ENCODE assay signal across 24 cellular contexts in genomic region chr2:215274829-215275228, GRCh38.
"Had no signal": no experiment of that assay in that cellular context is flagged by ENCODE, and none has a peak within 500 bp of the region (broad histone marks: within the 10 kb centered on the region; RNA-seq: fewer than 3 reads in every experiment).

No MANE protein-coding gene starts in this region.

- DNase-seq: effector memory CD8-positive, alpha-beta T cell; esophagus squamous epithelium; foreskin fibroblast; glutamatergic neuron; immature natural killer cell; left ventricle myocardium inferior; lower lobe of right lung; midbrain; occipital lobe; pancreas; psoas muscle; retina; spleen; stimulated activated CD4-positive, alpha-beta T cell treated with anti-CD3 and anti-CD28 coated beads, Interleukin-15, amount 100 ng/mL, for 24 hours; stimulated activated CD4-positive, alpha-beta T cell treated with anti-CD3 and anti-CD28 coated beads, Interleukin-1b, Interleukin-23, amount 100 ng/mL, for 48 hours; stimulated activated CD4-positive, alpha-beta T cell treated with anti-CD3 and anti-CD28 coated beads, Interleukin-4, amount 100 ng/mL, for 24 hours; tibial artery had no signal

- H3K36me3 Mint-ChIP-seq: immature natural killer cell; memory B cell; natural killer cell treated with Interleukin-12 subunit alpha and Interleukin-12 subunit beta and Interleukin-15 and Interleukin-18, amount 100 ng/mL, for 72 hours; stimulated activated memory B cell treated with anti-CD40 and anti-IgM and Interleukin-4, amounts not matched to agents 10 μg/mL and 1 μg/mL and 100 μg/mL, for 72 hours had no signal

- H3K4me3 ChIP-seq: esophagus squamous epithelium, gastroesophageal sphincter, left ventricle myocardium inferior, lower lobe of right lung, pancreas, psoas muscle, spleen, tibial artery had no signal

- H3K27ac Mint-ChIP-seq: effector memory CD8-positive, alpha-beta T cell; immature natural killer cell; memory B cell; natural killer cell treated with Interleukin-12 subunit alpha and Interleukin-12 subunit beta and Interleukin-15 and Interleukin-18, amount 100 ng/mL, for 72 hours; stimulated activated memory B cell treated with anti-CD40 and anti-IgM and Interleukin-4, amounts not matched to agents 10 μg/mL and 1 μg/mL and 100 μg/mL, for 72 hours; stimulated activated naive CD8-positive, alpha-beta T cell treated with anti-CD3 and anti-CD28 coated beads, Interleukin-15, Interleukin-2, amounts not matched to agents 100 ng/mL and 50 ng/mL, for 24 hours had no signal

- H3K27me3 ChIP-seq: esophagus squamous epithelium, gastroesophageal sphincter, pancreas, spleen, tibial artery had no signal

- H3K4me3 Mint-ChIP-seq: effector memory CD8-positive, alpha-beta T cell; immature natural killer cell; memory B cell; natural killer cell treated with Interleukin-12 subunit alpha and Interleukin-12 subunit beta and Interleukin-15 and Interleukin-18, amount 100 ng/mL, for 72 hours; stimulated activated memory B cell treated with anti-CD40 and anti-IgM and Interleukin-4, amounts not matched to agents 10 μg/mL and 1 μg/mL and 100 μg/mL, for 72 hours; stimulated activated naive CD8-positive, alpha-beta T cell treated with anti-CD3 and anti-CD28 coated beads, Interleukin-15, Interleukin-2, amounts not matched to agents 100 ng/mL and 50 ng/mL, for 24 hours had no signal

- H3K4me1 Mint-ChIP-seq: memory B cell; stimulated activated memory B cell treated with anti-CD40 and anti-IgM and Interleukin-4, amounts not matched to agents 10 μg/mL and 1 μg/mL and 100 μg/mL, for 72 hours had no signal

- H3K27me3 Mint-ChIP-seq: natural killer cell treated with Interleukin-12 subunit alpha and Interleukin-12 subunit beta and Interleukin-15 and Interleukin-18, amount 100 ng/mL, for 72 hours; stimulated activated memory B cell treated with anti-CD40 and anti-IgM and Interleukin-4, amounts not matched to agents 10 μg/mL and 1 μg/mL and 100 μg/mL, for 72 hours; stimulated activated naive CD8-positive, alpha-beta T cell treated with anti-CD3 and anti-CD28 coated beads, Interleukin-15, Interleukin-2, amounts not matched to agents 100 ng/mL and 50 ng/mL, for 24 hours had no signal

- H3K9me3 Mint-ChIP-seq: effector memory CD8-positive, alpha-beta T cell; immature natural killer cell; memory B cell; natural killer cell treated with Interleukin-12 subunit alpha and Interleukin-12 subunit beta and Interleukin-15 and Interleukin-18, amount 100 ng/mL, for 72 hours; stimulated activated memory B cell treated with anti-CD40 and anti-IgM and Interleukin-4, amounts not matched to agents 10 μg/mL and 1 μg/mL and 100 μg/mL, for 72 hours; stimulated activated naive CD8-positive, alpha-beta T cell treated with anti-CD3 and anti-CD28 coated beads, Interleukin-15, Interleukin-2, amounts not matched to agents 100 ng/mL and 50 ng/mL, for 24 hours had no signal

- ATAC-seq: effector memory CD8-positive, alpha-beta T cell; gastroesophageal sphincter; natural killer cell treated with Interleukin-12 subunit alpha and Interleukin-12 subunit beta and Interleukin-15 and Interleukin-18, amount 100 ng/mL, for 72 hours; psoas muscle; sciatic nerve; stimulated activated memory B cell treated with anti-CD40 and anti-IgM and Interleukin-4, amounts not matched to agents 10 μg/mL and 1 μg/mL and 100 μg/mL, for 72 hours had no signal

- H3K4me1 ChIP-seq: gastroesophageal sphincter, left ventricle myocardium inferior, lower lobe of right lung, pancreas, psoas muscle, tibial artery had no signal

- FAIRE-seq: keratinocyte, pancreas had no signal

- H3K36me3 ChIP-seq: esophagus squamous epithelium, gastroesophageal sphincter, left ventricle myocardium inferior, lower lobe of right lung, pancreas, spleen, tibial artery had no signal

- H3K27ac ChIP-seq: esophagus squamous epithelium, gastroesophageal sphincter, left ventricle myocardium inferior, lower lobe of right lung, pancreas, psoas muscle, spleen, tibial artery had no signal
